In the genomic region with DNA sequence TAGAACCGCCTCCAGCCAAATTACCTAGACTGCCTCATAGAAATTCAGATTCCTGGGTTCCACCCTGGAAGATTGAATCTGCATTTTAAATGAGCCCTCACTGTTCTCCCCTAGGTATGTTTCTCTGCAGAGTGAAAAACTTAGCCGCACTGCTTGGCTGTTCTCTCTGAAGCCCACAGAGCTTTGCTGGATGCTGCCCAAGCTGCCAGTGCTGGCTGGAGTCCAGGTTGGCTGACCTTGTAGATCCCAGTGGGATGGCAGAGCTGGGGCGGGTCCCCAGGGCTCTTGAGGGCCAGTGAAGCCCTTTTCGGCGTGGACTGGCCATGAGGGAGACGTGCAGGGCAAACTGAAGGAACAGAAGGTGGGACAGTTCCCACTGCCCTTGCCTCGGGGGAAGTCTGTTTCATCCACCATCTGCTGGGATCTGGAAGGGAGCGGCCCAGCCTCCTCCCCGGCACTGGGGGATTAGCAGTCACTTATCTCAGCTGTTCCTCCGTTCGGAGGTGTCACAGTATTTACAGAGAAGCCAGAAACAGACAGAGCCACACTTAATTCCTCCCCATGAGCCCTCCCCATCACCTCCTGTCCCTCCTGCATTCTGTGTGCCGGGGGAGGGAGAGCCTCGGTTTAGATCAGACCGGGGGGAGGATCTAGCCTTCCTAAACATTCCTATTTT, we compare ENCODE assay signal across 13 cellular contexts. TPM values are rescaled to one million over a fixed set of nuclear protein-coding genes. Genes with fewer than 3 reads are reported as not detected.
DNase-seq lines count a peak whose midpoint lies in the region; ATAC-seq, FAIRE-seq and TF ChIP-seq lines count a peak whose summit lies in the region.
"Had no signal": no experiment of that assay in that cellular context is flagged by ENCODE, and none has a peak within 500 bp of the region (broad histone marks: within the 10 kb centered on the region; RNA-seq: fewer than 3 reads in every experiment).

No MANE protein-coding gene starts in this region.

- WGBS in A549 (ENCODE audit: missing lambda C conversion rate), result 49% methylated on average over 14 of the region's 14 CpGs
- 25% methylated on average over 5 of the region's 14 CpGs; no CpG with 5 or more reads in 1 of the 2 experiments for WGBS in IMR-90 (ENCODE audit: extremely low coverage in 2 of 2, insufficient read length in 1 of 2), 2 experiments

- TF ChIP-seq RAD21 in A549 (conservative IDR thresholded peaks at IDR 0.05 in 1 of 2, IDR thresholded peaks at IDR 0.05 in 1 of 2) (no peak), IMR-90 (IDR thresholded peaks at IDR 0.05; ENCODE audit: low read length) (no peak)

- peak overlapping the region; percentile 85 for H2AFZ ChIP-seq in IMR-90 (replicated peaks; ENCODE audit: low read length, poor library complexity)

- H3K4me3 ChIP-seq in A549 (no peak overlapping the region), IMR-90 (ENCODE audit: insufficient read depth, low read depth, low read length) (no peak overlapping the region), ascending aorta (no peak overlapping the region)
- H3K4me3 ChIP-seq: BLaER1 treated with 17β-estradiol and CSF1 and Interleukin-3, amounts not matched to agents 10 nM and 100 nM; skin epidermis had no signal

- BruUV-seq in IMR-90 (replicated peaks; lab: Mats Ljungman, UMichigan), result no TSS peak

- H2BK15ac ChIP-seq in IMR-90 (ENCODE audit: low read depth, low read length), result peak overlapping the region; percentile 76; the same call in 1 of the 3 replicates

- H2BK5ac ChIP-seq in IMR-90 (ENCODE audit: low read depth, low read length, poor library complexity, severe bottlenecking), result no peak overlapping the region

- FAIRE-seq in A549 (lab: Jason Lieb, UNC), result no peak

- peak overlapping the region; percentile 7 for H2AK9ac ChIP-seq in IMR-90 (replicated peaks; ENCODE audit: low read depth, low read length, poor library complexity)

- no peaks in the 10 kb centered on the region for H3K36me3 ChIP-seq in IMR-90 (ENCODE audit: control insufficient read depth, insufficient read depth, low read length)
- no peaks in the 10 kb centered on the region for H3K36me3 ChIP-seq in ascending aorta
- H3K36me3 ChIP-seq: BLaER1 treated with 17β-estradiol and CSF1 and Interleukin-3, amounts not matched to agents 10 nM and 100 nM had no signal

- POLR2A ChIA-PET in A549 (lab: Yijun Ruan, JAX) (no interaction called here), IMR-90 (lab: Charles Lee; ENCODE audit: unreplicated experiment) (no interaction called here)

- H3K27me3 ChIP-seq in IMR-90 (ENCODE audit: control insufficient read depth, insufficient read depth, low read length) (no peaks in the 10 kb centered on the region), ascending aorta (no peaks in the 10 kb centered on the region)
- H3K27me3 ChIP-seq: BLaER1 treated with 17β-estradiol and CSF1 and Interleukin-3, amounts not matched to agents 10 nM and 100 nM had no signal

- H4K5ac ChIP-seq in IMR-90 (ENCODE audit: low read depth, low read length), result peak overlapping the region; percentile 19; the same call in 1 of the 2 replicates

- 0 out of 2 replicates have a peak overlapping the region, but pooled peaks have one; percentile 52 for H3K4ac ChIP-seq in IMR-90 (ENCODE audit: low read depth, low read length)

- peak overlapping the region; percentile 15; the same call in 1 of the 2 replicates for H3K18ac ChIP-seq in IMR-90 (ENCODE audit: low read depth, low read length)

- TF ChIP-seq POLR2A in A549 (IDR thresholded peaks at IDR 0.05; ENCODE audit: low read length) (no peak), IMR-90 (IDR thresholded peaks at IDR 0.05; ENCODE audit: low read depth, low read length) (no peak)

- CTCF ChIA-PET in A549 (lab: Yijun Ruan, JAX), result interaction anchor here (1.1 kb wide), 1 partner anchor 91 kb away, joined by 3 read pairs; no protein-coding TSS in a partner anchor
- CTCF ChIA-PET in IMR-90 (lab: Yijun Ruan, JAX), result no interaction called here

- no peaks in the 10 kb centered on the region for H3K79me1 ChIP-seq in IMR-90 (ENCODE audit: low read depth in 1 of 2, low read length in 2 of 2)

- DNase-seq in A549 (ENCODE audit: low read depth in 1 of 2, low spot score in 1 of 2) (peak in 1 of 2 experiments; percentile 21), IMR-90 (no peak), ascending aorta (ENCODE audit: low spot score in 2 of 2) (peak; percentile 28 to 88), kidney tubule cell (ENCODE audit: low spot score) (peak; percentile 6), glomerular visceral epithelial cell (ENCODE audit: extremely low spot score) (no peak), NCI-H146 (lab: John Stamatoyannopoulos, UW) (no peak)
- DNase-seq in activated CD4-positive, alpha-beta T cell treated with anti-CD3 and anti-CD28 coated beads, Interleukin-2, amount 50 U/mL, for 4 hours, result no peak
- no peak for DNase-seq in NK-92 treated with Interleukin-12 subunit alpha and Interleukin-12 subunit beta, amount 100 ng/mL, for 24 hours (lab: John Stamatoyannopoulos, UW)
- DNase-seq: SIG-M5 had no signal

- H3K4me1 ChIP-seq in A549 (peaks cover 16% of the 10 kb centered on the region), IMR-90 (ENCODE audit: control insufficient read depth, insufficient read depth, low read length) (peaks cover 12% of the 10 kb centered on the region), ascending aorta (peaks cover 5 to 36% of the 10 kb centered on the region in 2 donors)
- H3K4me1 ChIP-seq: BLaER1 treated with 17β-estradiol and CSF1 and Interleukin-3, amounts not matched to agents 10 nM and 100 nM had no signal

- no peak for TF ChIP-seq EP300 in A549 (IDR thresholded peaks at IDR 0.05)

- H2BK20ac ChIP-seq in IMR-90 (ENCODE audit: low read depth, low read length), result no peak overlapping the region

- dilution Hi-C loops in IMR-90 (cut with HindIII; ENCODE audit: low sequenced_read_pairs, unreplicated experiment), result no loop called here

- H3K9me3 ChIP-seq in A549, result no peaks in the 10 kb centered on the region
- H3K9me3 ChIP-seq in IMR-90 (ENCODE audit: control insufficient read depth, insufficient read depth, low read length), result no peaks in the 10 kb centered on the region
- H3K9me3 ChIP-seq in ascending aorta, result no peaks in the 10 kb centered on the region
- H3K9me3 ChIP-seq: BLaER1 treated with 17β-estradiol and CSF1 and Interleukin-3, amounts not matched to agents 10 nM and 100 nM had no signal

- no peak overlapping the region for H3K14ac ChIP-seq in IMR-90 (replicated peaks; ENCODE audit: low read depth, low read length)

- H4K91ac ChIP-seq in IMR-90 (ENCODE audit: insufficient read depth, low read depth, low read length), result peak overlapping the region; percentile 35; the same call in 1 of the 2 replicates

- H3K9me1 ChIP-seq in IMR-90 (ENCODE audit: insufficient read depth, low read length), result no peaks in the 10 kb centered on the region

- ATAC-seq in A549 (peak; percentile 10 to 35; a peak in 3 of 6 replicates), IMR-90 (ENCODE audit: low read depth) (peak; percentile 21)
- ATAC-seq: stimulated activated effector memory CD8-positive, alpha-beta T cell treated with anti-CD3 and anti-CD28 coated beads, Interleukin-12 subunit alpha, Interleukin-12 subunit beta, amount 100 ng/mL, for 72 hours had no signal

- peak overlapping the region; percentile 66 for H2BK120ac ChIP-seq in IMR-90 (ENCODE audit: low read depth, low read length)

- H3K9ac ChIP-seq in IMR-90 (ENCODE audit: low read depth, low read length), result no peak overlapping the region
- H3K9ac ChIP-seq: BLaER1 treated with 17β-estradiol and CSF1 and Interleukin-3, amounts not matched to agents 10 nM and 100 nM; KMS-11 had no signal

- H3K23ac ChIP-seq in IMR-90 (ENCODE audit: low read depth, low read length), result no peak overlapping the region

- H4K20me1 ChIP-seq in IMR-90 (ENCODE audit: insufficient read depth, low read length), result no peaks in the 10 kb centered on the region
- H4K20me1 ChIP-seq: BLaER1 treated with 17β-estradiol and CSF1 and Interleukin-3, amounts not matched to agents 10 nM and 100 nM had no signal

- peak overlapping the region; percentile 6 to 74; a peak in 4 of 6 replicates for H3K27ac ChIP-seq in A549
- no peak overlapping the region for H3K27ac ChIP-seq in IMR-90 (ENCODE audit: insufficient read depth, low read length)
- peak overlapping the region; percentile 81 to 85 for H3K27ac ChIP-seq in ascending aorta
- H3K27ac ChIP-seq: BLaER1 treated with 17β-estradiol and CSF1 and Interleukin-3, amounts not matched to agents 10 nM and 100 nM; KMS-11; skin epidermis had no signal

- H2AK5ac ChIP-seq in IMR-90 (ENCODE audit: low read depth, low read length), result peak overlapping the region; percentile 1; the same call in 1 of the 2 replicates

- H3K4me2 ChIP-seq in A549, result peak overlapping the region; percentile 39
- no peak overlapping the region; the same call in 1 of the 2 replicates for H3K4me2 ChIP-seq in IMR-90 (ENCODE audit: low read depth, low read length)
- H3K4me2 ChIP-seq: BLaER1 treated with 17β-estradiol and CSF1 and Interleukin-3, amounts not matched to agents 10 nM and 100 nM; KMS-11 had no signal

- peak overlapping the region in 1 of 2 experiments; percentile 10; a peak in 2 of 4 replicates for H4K8ac ChIP-seq in IMR-90 (ENCODE audit: low read depth in 2 of 2, low read length in 2 of 2)

- H3K56ac ChIP-seq in IMR-90 (ENCODE audit: extremely low read depth, insufficient read depth, low read length), result no peak overlapping the region

- in situ Hi-C loops in IMR-90 (cut with MboI; ENCODE audit: low sequenced_read_pairs), result no loop called here

- TF ChIP-seq CTCF in A549 (IDR thresholded peaks at IDR 0.05) (no peak), IMR-90 (conservative IDR thresholded peaks at IDR 0.05; ENCODE audit: low read depth, low read length) (no peak), ascending aorta (IDR thresholded peaks at IDR 0.05) (no peak)

- intact Hi-C loops in IMR-90 (cut with micrococcal nuclease), result loop anchor here (5.0 kb wide), 1 partner anchor 87 kb away; no protein-coding TSS in a partner anchor
- intact Hi-C loops in ascending aorta (cut with DNase I), result loop anchor here (1.0 to 10.0 kb wide), 3 partner anchors 11 to 744 kb away; no protein-coding TSS in a partner anchor

RNA-seq across cellular contexts. Expression of gene ACTC1, which starts 3.9 kb away (rescaled TPM):
- polyA plus RNA-seq in A549 (2011; rRNA removed) (0.19 and 0.22 TPM in 2 replicates), A549 (2017; fragmentation: RNase III; extraction: RNeasy Plus Mini Kit Qiagen cat#74134 plus additional on column Dnase treatment) (0.43 to 1.1 TPM (median 1.0 TPM) in 3 replicates), IMR-90 (2012; rRNA removed) (1.9 and 2.8 TPM in 2 replicates)
- polyA plus RNA-seq in A549 (2012; cell fraction: cytosol; rRNA removed), result 0.12 and 0.21 TPM in 2 replicates
- 0.17 and 0.42 TPM in 2 replicates for polyA plus RNA-seq in A549 (2012; cell fraction: nucleus; rRNA removed)
- polyA minus RNA-seq in A549 (2011; rRNA and poly(A)+ RNA removed), result not detected in 2 replicates
- total RNA-seq in IMR-90 (2012; rRNA removed) (0.83 and 1.1 TPM in 2 replicates), ascending aorta (30.2 TPM)
- 0.63 and 1.7 TPM in 2 replicates for polyA plus RNA-seq in IMR-90 (2012; cell fraction: cytosol; rRNA removed)
- 1.2 TPM in 2 replicates for polyA plus RNA-seq in IMR-90 (2012; cell fraction: nucleus; rRNA removed; ENCODE audit: low replicate concordance)

RNA-seq across cellular contexts. Expression of gene GJD2, which starts 44.5 kb away (rescaled TPM):
- polyA plus RNA-seq in A549 (2011; rRNA removed) (not detected in 2 replicates), A549 (2017; fragmentation: RNase III; extraction: RNeasy Plus Mini Kit Qiagen cat#74134 plus additional on column Dnase treatment) (not detected in 3 replicates), IMR-90 (2012; rRNA removed) (not detected in 2 replicates)
- polyA plus RNA-seq in A549 (2012; cell fraction: cytosol; rRNA removed), result not detected in 2 replicates
- polyA plus RNA-seq in A549 (2012; cell fraction: nucleus; rRNA removed), result not detected in 2 replicates
- polyA minus RNA-seq in A549 (2011; rRNA and poly(A)+ RNA removed), result not detected in 2 replicates
- total RNA-seq in IMR-90 (2012; rRNA removed) (not detected in 2 replicates), ascending aorta (not detected)
- not detected in 2 replicates for polyA plus RNA-seq in IMR-90 (2012; cell fraction: cytosol; rRNA removed)
- 0.02 TPM in 1 of 2 replicates, not detected in the other for polyA plus RNA-seq in IMR-90 (2012; cell fraction: nucleus; rRNA removed; ENCODE audit: low replicate concordance)

Comparison
In these comparisons a context has a peak if more than half of its experiments do, and no peak if none do; other contexts are left out.
1. DNase-seq: peak in ascending aorta (2 of 2) and kidney tubule cell (single experiment); none in IMR-90 (single experiment), activated CD4-positive, alpha-beta T cell treated with anti-CD3 and anti-CD28 coated beads, Interleukin-2, amount 50 U/mL, for 4 hours (0 of 2), NK-92 treated with Interleukin-12 subunit alpha and Interleukin-12 subunit beta, amount 100 ng/mL, for 24 hours (single experiment), glomerular visceral epithelial cell (single experiment) and NCI-H146 (single experiment).
2. RNA of gene ACTC1, which starts 3.9 kb away (total RNA-seq): 30.2 TPM in ascending aorta (single experiment); 0.83 to 1.1 TPM in IMR-90; every median in the first group is over 10 times any median in the second.